In the genomic region with DNA sequence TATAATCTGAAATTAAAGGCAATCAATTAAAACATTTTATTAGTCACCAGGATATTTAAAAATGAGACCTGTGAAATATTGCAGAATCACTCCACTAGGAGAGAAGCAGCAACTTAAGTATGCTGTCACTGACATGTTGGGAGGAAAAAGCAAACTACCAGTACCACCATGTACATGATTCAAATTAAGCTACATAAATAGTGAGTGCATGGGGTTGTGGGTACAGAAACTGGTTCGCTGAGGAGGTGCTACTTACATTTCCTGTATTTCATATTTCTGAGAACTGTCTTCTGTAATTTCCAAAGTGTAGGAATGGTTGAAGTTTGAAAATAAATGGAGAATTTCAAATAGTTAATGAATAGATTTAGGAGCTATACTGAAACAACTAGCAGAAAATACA, we compare ENCODE assay signal across 11 cellular contexts. TPM values are rescaled to one million over a fixed set of nuclear protein-coding genes. Genes with fewer than 3 reads are reported as not detected.
DNase-seq lines count a peak whose midpoint lies in the region; ATAC-seq and TF ChIP-seq lines count a peak whose summit lies in the region.
"Had no signal": no experiment of that assay in that cellular context is flagged by ENCODE, and none has a peak within 500 bp of the region (broad histone marks: within the 10 kb centered on the region; RNA-seq: fewer than 3 reads in every experiment).

No MANE protein-coding gene starts in this region.

- DNase-seq in GF-D8 (lab: John Stamatoyannopoulos, UW) (peak; percentile 24), MG63 (no peak), gastrocnemius medialis (no peak), SIG-M5 treated with dmso at 0.1 percent for 504 hours (lab: John Stamatoyannopoulos, UW; ENCODE audit: unreplicated experiment) (no peak), GM19238 (ENCODE audit: insufficient read length, low spot score) (no peak)
- DNase-seq in activated effector memory CD4-positive, alpha-beta T cell treated with anti-CD3 and anti-CD28 coated beads, Interleukin-2, amount 50 U/mL, for 16 hours = no peak
- DNase-seq: cortex of kidney, T1000 had no signal

- H3K4me3 Mint-ChIP-seq in dendritic cell treated with granulocyte-macrophage colony-stimulating factor and Interleukin-4, amounts not matched to agents 40 ng/mL and 50 ng/mL, for 4 days = no peak overlapping the region

- H3K36me3 ChIP-seq in MG63 = no peaks in the 10 kb centered on the region
- no peaks in the 10 kb centered on the region for H3K36me3 ChIP-seq in gastrocnemius medialis
- H3K36me3 ChIP-seq: neutrophil had no signal

- intact Hi-C loops in dendritic cell treated with granulocyte-macrophage colony-stimulating factor and Interleukin-4, amounts not matched to agents 40 ng/mL and 50 ng/mL, for 4 days (cut with micrococcal nuclease) = loop anchor here (10.0 kb wide), 1 partner anchor 646 kb away; no protein-coding TSS in a partner anchor
- intact Hi-C loops in gastrocnemius medialis (cut with DNase I; ENCODE audit: low total_unique reads) = loop anchor here (5.0 to 10.0 kb wide), 2 partner anchors 247 to 1534 kb away; partner anchors contain the start of gene ACVR1

- peaks cover 23% of the 10 kb centered on the region for H3K4me1 Mint-ChIP-seq in dendritic cell treated with granulocyte-macrophage colony-stimulating factor and Interleukin-4, amounts not matched to agents 40 ng/mL and 50 ng/mL, for 4 days (ENCODE audit: low read depth)

- no peak for TF ChIP-seq POLR2A in gastrocnemius medialis (IDR thresholded peaks at IDR 0.05)

- H3K36me3 Mint-ChIP-seq in dendritic cell treated with granulocyte-macrophage colony-stimulating factor and Interleukin-4, amounts not matched to agents 40 ng/mL and 50 ng/mL, for 4 days (ENCODE audit: low read depth) = peaks cover 6% of the 10 kb centered on the region

- peak overlapping the region; percentile 98 to 100 (median 100) for H3K27ac ChIP-seq in gastrocnemius medialis

- H3K27me3 Mint-ChIP-seq in dendritic cell treated with granulocyte-macrophage colony-stimulating factor and Interleukin-4, amounts not matched to agents 40 ng/mL and 50 ng/mL, for 4 days = no peaks in the 10 kb centered on the region

- in situ Hi-C loops in gastrocnemius medialis (cut with MboI; ENCODE audit: low sequenced_read_pairs in 4 of 4) = loop anchor here in 3 of 4 donors (10.0 to 25.0 kb wide), 4 partner anchors 54 to 247 kb away; no protein-coding TSS in a partner anchor

- H3K27me3 ChIP-seq in MG63 = no peaks in the 10 kb centered on the region
- H3K27me3 ChIP-seq in gastrocnemius medialis = no peaks in the 10 kb centered on the region

- no peaks in the 10 kb centered on the region for H3K9me3 Mint-ChIP-seq in dendritic cell treated with granulocyte-macrophage colony-stimulating factor and Interleukin-4, amounts not matched to agents 40 ng/mL and 50 ng/mL, for 4 days

- no peak for TF ChIP-seq CTCF in gastrocnemius medialis (IDR thresholded peaks at IDR 0.05 in 4 of 5, conservative IDR thresholded peaks at IDR 0.05 in 1 of 5)

- H3K4me1 ChIP-seq in gastrocnemius medialis = peaks cover 20 to 29% of the 10 kb centered on the region in 2 donors

- peak overlapping the region; percentile 100 for H3K27ac Mint-ChIP-seq in dendritic cell treated with granulocyte-macrophage colony-stimulating factor and Interleukin-4, amounts not matched to agents 40 ng/mL and 50 ng/mL, for 4 days

- H3K4me3 ChIP-seq in MG63 = peak overlapping the region; percentile 99
- H3K4me3 ChIP-seq in gastrocnemius medialis = no peak overlapping the region

- ATAC-seq in gastrocnemius medialis (no peak), HG03039 (IDR thresholded peaks at IDR 0.05; ENCODE audit: unreplicated experiment) (no peak)

- no peaks in the 10 kb centered on the region for H3K9me3 ChIP-seq in MG63
- no peaks in the 10 kb centered on the region for H3K9me3 ChIP-seq in gastrocnemius medialis
- H3K9me3 ChIP-seq: neutrophil had no signal

RNA-seq across cellular contexts. Expression of gene NR4A2, which starts 7.9 kb away (rescaled TPM):
- total RNA-seq in MG63 (2014; rRNA removed; shearing (Covaris generic); ENCODE audit: low replicate concordance) = not detected in 2 replicates
- 1 to 10 TPM in 3 of 4 donors, under 1 TPM in 1; 0.76 to 4.4 (median 1.6) TPM for total RNA-seq in gastrocnemius medialis
